Comparison of ENCODE assay signal across 19 cellular contexts in the genomic region with DNA sequence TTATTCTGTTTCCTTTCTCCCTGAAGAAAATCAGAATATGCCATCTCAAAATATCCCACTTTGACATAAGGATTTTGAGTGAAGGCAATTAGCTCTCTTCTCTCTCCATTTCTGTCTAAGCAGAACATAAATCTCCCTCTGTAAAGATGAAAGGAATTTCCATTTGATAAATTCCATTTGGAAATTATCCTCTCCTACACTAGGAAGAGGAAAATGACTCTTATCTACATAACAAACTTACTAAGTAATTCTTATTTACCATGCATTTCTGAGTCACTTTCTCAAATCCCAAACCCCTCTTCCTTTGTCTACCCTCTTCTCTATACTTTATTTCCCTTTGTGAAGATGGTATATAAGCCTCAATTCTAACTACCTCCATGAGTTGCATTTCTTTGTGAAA. TPM values are rescaled to one million over a fixed set of nuclear protein-coding genes. Genes with fewer than 3 reads are reported as not detected.
DNase-seq lines count a peak whose midpoint lies in the region; ATAC-seq and TF ChIP-seq lines count a peak whose summit lies in the region.
"Had no signal": no experiment of that assay in that cellular context is flagged by ENCODE, and none has a peak within 500 bp of the region (broad histone marks: within the 10 kb centered on the region; RNA-seq: fewer than 3 reads in every experiment).

No MANE protein-coding gene starts in this region.

- peaks cover 10% of the 10 kb centered on the region; the same call in 1 of the 2 replicates for H3K79me2 ChIP-seq in GM23338 (replicated peaks; ENCODE audit: insufficient read depth)

- H3K4me1 ChIP-seq in Caco-2 (peaks cover 66% of the 10 kb centered on the region), GM23338 (ENCODE audit: insufficient read depth) (peaks cover 35% of the 10 kb centered on the region), endodermal cell (ENCODE audit: control insufficient read depth, insufficient read depth, low read length) (peaks cover 12% of the 10 kb centered on the region)
- H3K4me1 ChIP-seq: BLaER1 treated with 17β-estradiol and CSF1 and Interleukin-3, amounts not matched to agents 10 nM and 100 nM had no signal

- no peaks in the 10 kb centered on the region for H3K9me2 ChIP-seq in GM23338 (ENCODE audit: insufficient read depth)

- H3K36me3 ChIP-seq in Caco-2 (ENCODE audit: control insufficient read depth, insufficient read depth, low read length) = 0 out of 2 replicates have a peak, but pooled peaks cover 1% of the 10 kb centered on the region
- H3K36me3 ChIP-seq in GM23338 (ENCODE audit: insufficient read depth) = peaks cover 4% of the 10 kb centered on the region; the same call in 1 of the 2 replicates
- peaks cover 29% of the 10 kb centered on the region for H3K36me3 ChIP-seq in endodermal cell (ENCODE audit: control insufficient read depth, insufficient read depth, low read length)

- H3K27me3 ChIP-seq in Caco-2 (replicated peaks; ENCODE audit: control insufficient read depth, insufficient read depth, low read length) (no peaks in the 10 kb centered on the region), GM23338 (ENCODE audit: insufficient read depth) (no peaks in the 10 kb centered on the region), endodermal cell (ENCODE audit: control insufficient read depth, insufficient read depth, low read length, poor library complexity, severe bottlenecking) (no peaks in the 10 kb centered on the region)
- H3K27me3 ChIP-seq: BLaER1 treated with 17β-estradiol and CSF1 and Interleukin-3, amounts not matched to agents 10 nM and 100 nM had no signal

- H3K36me3 Mint-ChIP-seq in Caco-2 (ENCODE audit: insufficient read depth, unreplicated experiment) (peaks cover 36% of the 10 kb centered on the region), GM23338 (ENCODE audit: low read depth) (peaks cover 11% of the 10 kb centered on the region; the same call in 2 of the 3 replicates), endodermal cell (ENCODE audit: low read depth) (peaks cover 29% of the 10 kb centered on the region)

- intact Hi-C loops in Caco-2 (cut with micrococcal nuclease; ENCODE audit: unreplicated experiment) = loop anchor here (5.0 kb wide), 1 partner anchor 712 kb away; no protein-coding TSS in a partner anchor

- H3K4me3 Mint-ChIP-seq in Caco-2 (ENCODE audit: unreplicated experiment) (peak overlapping the region; percentile 23), GM23338 (no peak overlapping the region), endodermal cell (no peak overlapping the region)
- H3K4me3 Mint-ChIP-seq: B cell; CD4-positive, CD25-positive, alpha-beta regulatory T cell; CD8-positive, alpha-beta memory T cell; IgD-negative memory B cell had no signal

- CTCF ChIA-PET in Caco-2 (lab: Charles Lee) = interaction anchor here (1.1 kb wide), 1 partner anchor 38 kb away, joined by 5 read pairs; no protein-coding TSS in a partner anchor

- DNase-seq in Caco-2 (no peak), GM23338 (ENCODE audit: low spot score) (no peak), endodermal cell (no peak), DMS53 (lab: John Stamatoyannopoulos, UW) (no peak), hippocampal formation (lab: John Stamatoyannopoulos, UW) (no peak)
- no peak for DNase-seq in activated naive CD4-positive, alpha-beta T cell treated with anti-CD3 and anti-CD28 coated beads, Interleukin-2, amount 50 U/mL, for 16 hours
- DNase-seq: CD4-positive, CD25-positive, alpha-beta regulatory T cell; CD8-positive, alpha-beta memory T cell; COR-L47; DMS79; GDM1; HCEC 1CT; KBM-7 had no signal

- H2AFZ ChIP-seq in GM23338 = no peak overlapping the region

- POLR2A ChIA-PET in Caco-2 (lab: Charles Lee) = no interaction called here

- no TSS peak for BruUV-seq in Caco-2 (replicated peaks; lab: Mats Ljungman, UMichigan)

- no peaks in the 10 kb centered on the region for H4K20me1 ChIP-seq in GM23338 (replicated peaks; ENCODE audit: insufficient read depth)
- H4K20me1 ChIP-seq: BLaER1 treated with 17β-estradiol and CSF1 and Interleukin-3, amounts not matched to agents 10 nM and 100 nM had no signal

- no peak for ATAC-seq in GM23338
- ATAC-seq in SK-N-SH treated with all-trans-retinoic acid at 6 μM for 48 hours = no peak
- no peak for ATAC-seq in GM21825 (IDR thresholded peaks at IDR 0.05; ENCODE audit: unreplicated experiment)
- ATAC-seq: HepG2 had no signal

- H3K9me3 ChIP-seq in Caco-2 = no peaks in the 10 kb centered on the region
- H3K9me3 ChIP-seq in endodermal cell (ENCODE audit: control insufficient read depth, low read length) = peaks cover 11% of the 10 kb centered on the region

- H3K4me3 ChIP-seq in Caco-2 (ENCODE audit: low read depth, low read length) = no peak overlapping the region
- no peak overlapping the region for H3K4me3 ChIP-seq in GM23338
- H3K4me3 ChIP-seq in endodermal cell (ENCODE audit: low read length) = peak overlapping the region; percentile 41
- H3K4me3 ChIP-seq: BLaER1 treated with 17β-estradiol and CSF1 and Interleukin-3, amounts not matched to agents 10 nM and 100 nM had no signal

- no peak overlapping the region for H3K9ac ChIP-seq in endodermal cell (ENCODE audit: extremely low read depth, low read length, poor library complexity, severe bottlenecking)
- H3K9ac ChIP-seq: BLaER1 treated with 17β-estradiol and CSF1 and Interleukin-3, amounts not matched to agents 10 nM and 100 nM had no signal

- H3K4me2 ChIP-seq in GM23338 = no peak overlapping the region
- H3K4me2 ChIP-seq: BLaER1 treated with 17β-estradiol and CSF1 and Interleukin-3, amounts not matched to agents 10 nM and 100 nM had no signal

- H3K27ac Mint-ChIP-seq in Caco-2 (ENCODE audit: unreplicated experiment) (peak overlapping the region; percentile 40), GM23338 (peak overlapping the region; percentile 56), endodermal cell (no peak overlapping the region)
- H3K27ac Mint-ChIP-seq: B cell; CD4-positive, CD25-positive, alpha-beta regulatory T cell; IgD-negative memory B cell had no signal

- TF ChIP-seq CTCF in Caco-2 (IDR thresholded peaks at IDR 0.05; ENCODE audit: insufficient read depth in 1 of 2, low read depth in 1 of 2, low read length in 1 of 2, severe bottlenecking in 1 of 2, unreplicated experiment in 1 of 2) (no peak), GM23338 (conservative IDR thresholded peaks at IDR 0.05; ENCODE audit: low read depth in 2 of 2) (no peak), endodermal cell (conservative IDR thresholded peaks at IDR 0.05) (no peak)

- H3K27me3 Mint-ChIP-seq in Caco-2 (ENCODE audit: insufficient read depth, unreplicated experiment) (no peaks in the 10 kb centered on the region), GM23338 (ENCODE audit: insufficient read depth, low read depth, poor library complexity) (no peaks in the 10 kb centered on the region), endodermal cell (ENCODE audit: insufficient read depth) (no peaks in the 10 kb centered on the region)
- H3K27me3 Mint-ChIP-seq: B cell; CD4-positive, CD25-positive, alpha-beta regulatory T cell; CD8-positive, alpha-beta memory T cell; IgD-negative memory B cell had no signal

- H3F3A ChIP-seq in GM23338 (replicated peaks; ENCODE audit: low read depth) = no peaks in the 10 kb centered on the region

- H3K4me1 Mint-ChIP-seq in Caco-2 (ENCODE audit: low read depth, unreplicated experiment) (peaks cover 59% of the 10 kb centered on the region), GM23338 (peaks cover 35% of the 10 kb centered on the region), endodermal cell (peaks cover 31% of the 10 kb centered on the region)

- H3K9me3 Mint-ChIP-seq in Caco-2 (ENCODE audit: unreplicated experiment) (peaks cover 10% of the 10 kb centered on the region), GM23338 (no peaks in the 10 kb centered on the region), endodermal cell (peaks cover 4% of the 10 kb centered on the region)
- H3K9me3 Mint-ChIP-seq: CD4-positive, CD25-positive, alpha-beta regulatory T cell; CD8-positive, alpha-beta memory T cell; IgD-negative memory B cell had no signal

- H3K27ac ChIP-seq in GM23338 (ENCODE audit: low read depth) = no peak overlapping the region
- H3K27ac ChIP-seq in endodermal cell (ENCODE audit: low read depth, low read length) = no peak overlapping the region
- H3K27ac ChIP-seq: BLaER1 treated with 17β-estradiol and CSF1 and Interleukin-3, amounts not matched to agents 10 nM and 100 nM had no signal

TF ChIP-seq in SK-N-SH treated with all-trans-retinoic acid at 6 μM for 48 hours, 23 proteins besides CTCF, POLR2A, EP300 and RAD21:
- TF ChIP-seq ZFP30 (CRISPR knock-in tag; IDR thresholded peaks at IDR 0.05) (no peak), BACH2 (CRISPR knock-in tag; IDR thresholded peaks at IDR 0.05; ENCODE audit: borderline replicate concordance) (no peak), ZNF8 (CRISPR knock-in tag; IDR thresholded peaks at IDR 0.05) (no peak), ISL1 (CRISPR knock-in tag; IDR thresholded peaks at IDR 0.05) (peak; percentile 89)
- TF ChIP-seq, protein P1, sequence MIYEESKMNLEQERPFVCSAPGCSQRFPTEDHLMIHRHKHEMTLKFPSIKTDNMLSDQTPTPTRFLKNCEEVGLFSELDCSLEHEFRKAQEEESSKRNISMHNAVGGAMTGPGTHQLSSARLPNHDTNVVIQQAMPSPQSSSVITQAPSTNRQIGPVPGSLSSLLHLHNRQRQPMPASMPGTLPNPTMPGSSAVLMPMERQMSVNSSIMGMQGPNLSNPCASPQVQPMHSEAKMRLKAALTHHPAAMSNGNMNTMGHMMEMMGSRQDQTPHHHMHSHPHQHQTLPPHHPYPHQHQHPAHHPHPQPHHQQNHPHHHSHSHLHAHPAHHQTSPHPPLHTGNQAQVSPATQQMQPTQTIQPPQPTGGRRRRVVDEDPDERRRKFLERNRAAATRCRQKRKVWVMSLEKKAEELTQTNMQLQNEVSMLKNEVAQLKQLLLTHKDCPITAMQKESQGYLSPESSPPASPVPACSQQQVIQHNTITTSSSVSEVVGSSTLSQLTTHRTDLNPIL (CRISPR knock-in tag; IDR thresholded peaks at IDR 0.05; ENCODE audit: low read depth) = no peak

RNA-seq across cellular contexts. Expression of a gene that starts 11.4 kb away (rescaled TPM):
- total RNA-seq in Caco-2 (2022) (51.1 and 58.7 TPM in 2 replicates), endodermal cell (10 to 100 TPM; 48.3 to 52.9 TPM)
- 26.5 and 28.9 TPM in 2 replicates for total RNA-seq in GM23338 (2014; rRNA removed; shearing (Covaris generic))
- 13.0 and 13.9 TPM in 2 replicates for polyA plus RNA-seq in GM23338 (2016; fragmentation: Nextera tagmentation; extraction: Ambion mirVana)
- 30.0 TPM for polyA plus RNA-seq in endodermal cell (2013, experiment 1 of 2)
- polyA plus RNA-seq in endodermal cell (2013, experiment 2 of 2) = 28.4 TPM

RNA-seq across cellular contexts. Expression of a gene that starts 11.7 kb away (rescaled TPM):
- total RNA-seq in Caco-2 (2022) (130 and 143 TPM in 2 replicates), endodermal cell (10 to 100 TPM; 46.0 to 58.9 TPM)
- total RNA-seq in GM23338 (2014; rRNA removed; shearing (Covaris generic)) = 24.1 and 34.5 TPM in 2 replicates
- 157 and 200 TPM in 2 replicates for polyA plus RNA-seq in GM23338 (2016; fragmentation: Nextera tagmentation; extraction: Ambion mirVana)
- 44.3 TPM for polyA plus RNA-seq in endodermal cell (2013, experiment 1 of 2)
- polyA plus RNA-seq in endodermal cell (2013, experiment 2 of 2) = 46.6 TPM
